In genomic region chr6:159170333-159170672, GRCh38 we compare ENCODE assay signal across 10 cellular contexts. TPM values are rescaled to one million over a fixed set of nuclear protein-coding genes. Genes with fewer than 3 reads are reported as not detected.
DNase-seq lines count a peak whose midpoint lies in the region; ATAC-seq, FAIRE-seq and TF ChIP-seq lines count a peak whose summit lies in the region.
"Had no signal": no experiment of that assay in that cellular context is flagged by ENCODE, and none has a peak within 500 bp of the region (broad histone marks: within the 10 kb centered on the region; RNA-seq: fewer than 3 reads in every experiment).

No MANE protein-coding gene starts in this region.

- peaks cover 0 to 25% (median 22%) of the 10 kb centered on the region in 4 donors for H3K4me1 ChIP-seq in sigmoid colon

- no peaks in the 10 kb centered on the region for H4K20me1 ChIP-seq in SU-DHL-6 (ENCODE audit: low read depth, low read length)

- ATAC-seq in GM19455 (IDR thresholded peaks at IDR 0.05; ENCODE audit: unreplicated experiment) = no peak

- H3K27me3 ChIP-seq in SU-DHL-6 (ENCODE audit: low read length) (no peaks in the 10 kb centered on the region), sigmoid colon (peaks cover 0 to 82% (median 32%) of the 10 kb centered on the region in 3 donors)

- H3K4me3 Mint-ChIP-seq in Calu3 (ENCODE audit: low read depth, unreplicated experiment) = peak overlapping the region; percentile 59

- H3K36me3 ChIP-seq in SU-DHL-6 (ENCODE audit: low read length) (no peaks in the 10 kb centered on the region), sigmoid colon (no peaks in the 10 kb centered on the region)

- H3K27ac ChIP-seq in SU-DHL-6 (ENCODE audit: low read depth, low read length) (no peak overlapping the region), sigmoid colon (peak overlapping the region in 3 of 4 donors; percentile 42 to 63 (median 58))

- CTCF ChIA-PET in Calu3 (lab: Charles Lee) = interaction anchor here (0.8 kb wide), 1 partner anchor 53 kb away, joined by 3 read pairs; no protein-coding TSS in a partner anchor

- no TSS peak for BruUV-seq in Calu3 (replicated peaks; lab: Mats Ljungman, UMichigan)

- H3F3A ChIP-seq in SU-DHL-6 (ENCODE audit: insufficient read depth) = no peaks in the 10 kb centered on the region

- peaks cover 100% of the 10 kb centered on the region for H3K27me3 Mint-ChIP-seq in Calu3 (ENCODE audit: unreplicated experiment)

- no peaks in the 10 kb centered on the region for H3K9me3 ChIP-seq in SU-DHL-6 (ENCODE audit: insufficient read depth, low read length)
- H3K9me3 ChIP-seq in sigmoid colon = no peaks in the 10 kb centered on the region

- no peak for TF ChIP-seq POLR2A in sigmoid colon (IDR thresholded peaks at IDR 0.05)

- H3K27ac Mint-ChIP-seq in Calu3 (ENCODE audit: unreplicated experiment) = no peak overlapping the region

- DNase-seq in Calu3 = no peak
- DNase-seq in fibroblast of peridontal ligament (ENCODE audit: extremely low read depth) = peak; percentile 25
- no peak for DNase-seq in sigmoid colon
- no peak for DNase-seq in D721Med (ENCODE audit: insufficient read length, low spot score)
- no peak for DNase-seq in COLO829 (ENCODE audit: low spot score)
- no peak for DNase-seq in MV-4-11 (lab: John Stamatoyannopoulos, UW)

- no peaks in the 10 kb centered on the region for H3K79me2 ChIP-seq in SU-DHL-6 (ENCODE audit: insufficient read depth, low read length)

- no peak for TF ChIP-seq CTCF in Calu3 (IDR thresholded peaks at IDR 0.05; ENCODE audit: unreplicated experiment)
- TF ChIP-seq CTCF in SU-DHL-6 (IDR thresholded peaks at IDR 0.05; ENCODE audit: insufficient read depth, low read length, poor library complexity, severe bottlenecking) = no peak
- no peak for TF ChIP-seq CTCF in sigmoid colon (IDR thresholded peaks at IDR 0.05)
- TF ChIP-seq CTCF in D721Med (IDR thresholded peaks at IDR 0.05; ENCODE audit: insufficient read depth, missing control alignments) = no peak

- intact Hi-C loops in Calu3 (cut with micrococcal nuclease; ENCODE audit: unreplicated experiment) (loop anchor here (5.0 kb wide), 1 partner anchor 292 kb away; no protein-coding TSS in a partner anchor), sigmoid colon (cut with DNase I) (loop anchor here (10.0 kb wide), 1 partner anchor 294 kb away; no protein-coding TSS in a partner anchor)

- WGBS in sigmoid colon, 2 donors = 7 to 9% methylated on average over 7 of the region's 7 CpGs

- H3K36me3 Mint-ChIP-seq in Calu3 (ENCODE audit: insufficient read depth, unreplicated experiment) = no peaks in the 10 kb centered on the region

- H3K9me2 ChIP-seq in SU-DHL-6 (replicated peaks; ENCODE audit: insufficient read depth, low read length) = no peaks in the 10 kb centered on the region

- H3K4me3 ChIP-seq in SU-DHL-6 (ENCODE audit: insufficient read depth, low read length, poor library complexity, severe bottlenecking) (no peak overlapping the region), sigmoid colon (peak overlapping the region; percentile 13 to 53 (median 42))

- 0 out of 2 replicates have a peak overlapping the region, but pooled peaks have one; percentile 40 for H3K9ac ChIP-seq in SU-DHL-6 (ENCODE audit: low read length)

- H3K9me3 Mint-ChIP-seq in Calu3 (ENCODE audit: low read depth, unreplicated experiment) = no peaks in the 10 kb centered on the region

- H3K4me1 Mint-ChIP-seq in Calu3 (ENCODE audit: low read depth, unreplicated experiment) = no peaks in the 10 kb centered on the region

- H3K4me2 ChIP-seq in SU-DHL-6 (ENCODE audit: low read depth, low read length, poor library complexity, severe bottlenecking) = peak overlapping the region; percentile 65

- no peak overlapping the region for H2AFZ ChIP-seq in SU-DHL-6 (ENCODE audit: low read depth, low read length, severe bottlenecking)

- FAIRE-seq in D721Med (lab: Jason Lieb, UNC) = no peak
- FAIRE-seq: colon had no signal

- no peak for TF ChIP-seq EP300 in sigmoid colon (IDR thresholded peaks at IDR 0.05)

RNA-seq across cellular contexts. Expression of gene FNDC1, which starts 1.1 kb away (rescaled TPM):
- total RNA-seq in Calu3 (2022) (0.17 and 0.22 TPM in 2 replicates), sigmoid colon (10 to 100 TPM in 3 of 4 donors, 1 to 10 TPM in 1; 4.3 to 19.8 (median 17.2) TPM)
- polyA plus RNA-seq in sigmoid colon = under 1 TPM in 1 of 3 donors, not detected in 2; 0.89 TPM
- total RNA-seq: HT1080 had no signal
